22 cellular contexts compared by ENCODE assay signal in the genomic region with DNA sequence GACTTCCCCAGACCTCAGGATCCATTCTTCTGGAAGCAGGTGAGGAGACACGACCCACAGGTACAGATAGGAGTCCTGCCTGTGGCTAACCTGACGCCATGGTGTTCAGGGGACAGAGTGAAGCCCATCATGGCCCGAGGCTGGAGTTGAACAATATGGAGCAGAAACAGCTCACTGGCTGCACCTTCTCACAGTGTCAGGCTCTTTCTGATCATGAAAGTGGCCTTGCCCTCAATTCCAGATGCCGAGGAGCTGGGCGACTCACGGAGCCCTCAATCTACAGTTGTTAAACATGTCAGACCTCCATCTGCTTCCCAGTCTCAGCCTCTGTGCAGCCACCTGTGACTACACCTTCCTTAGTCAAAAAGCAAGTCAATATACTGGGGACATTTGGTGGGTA.
DNase-seq lines count a peak whose midpoint lies in the region; ATAC-seq, FAIRE-seq and TF ChIP-seq lines count a peak whose summit lies in the region.
"Had no signal": no experiment of that assay in that cellular context is flagged by ENCODE, and none has a peak within 500 bp of the region (broad histone marks: within the 10 kb centered on the region; RNA-seq: fewer than 3 reads in every experiment).

No MANE protein-coding gene starts in this region.

- no peak for TF ChIP-seq POLR2A in H1 (IDR thresholded peaks at IDR 0.05; ENCODE audit: control extremely low read depth in 1 of 2, low read depth in 2 of 2, low read length in 2 of 2)

- no peak overlapping the region for H3K23ac ChIP-seq in H1 (ENCODE audit: insufficient read length)

- H2BK12ac ChIP-seq in H1 (ENCODE audit: low read depth, low read length) = no peak overlapping the region

- H2BK5ac ChIP-seq in H1 (ENCODE audit: low read depth, low read length) = no peak overlapping the region

- DNase-seq in NCI-H2171 treated with DMSO at 0.1 percent for 48 hours (lab: John Stamatoyannopoulos, UW) (peak; percentile 28), NCI-H2171 (lab: John Stamatoyannopoulos, UW) (no peak), H1 (ENCODE audit: low read depth in 1 of 2, low spot score in 2 of 2) (no peak), mesenteric fat pad (ENCODE audit: low spot score) (peak; percentile 74), GM03348 (ENCODE audit: low spot score) (no peak), DMS53 (lab: John Stamatoyannopoulos, UW) (no peak), NAMALWA (ENCODE audit: low spot score) (no peak)
- DNase-seq: AML-193; Calu3; CD4-positive, alpha-beta T cell; DND-41; EL; H7; KG1 had no signal

- no peak overlapping the region for H2AFZ ChIP-seq in H1 (ENCODE audit: low read length)
- H2AFZ ChIP-seq: GM23338 had no signal

- H2BK20ac ChIP-seq in H1 (ENCODE audit: low read length) = no peak overlapping the region

- no peak overlapping the region for H3K56ac ChIP-seq in H1 (replicated peaks; ENCODE audit: insufficient read length, low read depth, low read length)

- no peak overlapping the region for H3K4me2 ChIP-seq in H1 (ENCODE audit: insufficient read depth in 1 of 2, low read depth in 2 of 2, low read length in 2 of 2)
- H3K4me2 ChIP-seq: A549, GM23338 had no signal

- 99% methylated on average over 6 of the region's 6 CpGs; no CpG with 5 or more reads in 1 of the 2 experiments for WGBS in H1 (ENCODE audit: extremely low coverage in 1 of 2, insufficient coverage in 1 of 2, insufficient read length in 1 of 2, insufficient replicate concordance in 2 of 2, low coverage in 1 of 2, low lambda C conversion rate in 2 of 2, missing lambda C conversion rate in 1 of 2), 2 experiments

- no peak overlapping the region for H4K5ac ChIP-seq in H1 (ENCODE audit: insufficient read length, low read depth, low read length)

- no peak overlapping the region for H3K27ac ChIP-seq in H1 (ENCODE audit: low read depth, low read length)
- H3K27ac ChIP-seq: 22Rv1, C4-2B had no signal

- TF ChIP-seq CTCF in H1 (IDR thresholded peaks at IDR 0.05; ENCODE audit: control extremely low read depth in 1 of 3, insufficient read depth in 1 of 3, low read depth in 1 of 3, low read length in 3 of 3) = no peak

- no peak overlapping the region for H2AK5ac ChIP-seq in H1 (ENCODE audit: low read depth, low read length)

- no peaks in the 10 kb centered on the region; a peak in 1 of 7 replicates for H3K27me3 ChIP-seq in H1 (replicated peaks in 1 of 4; ENCODE audit: control insufficient read depth in 3 of 4, extremely low read depth in 1 of 4, insufficient read depth in 3 of 4, low read length in 3 of 4)

- no peak overlapping the region for H3K4ac ChIP-seq in H1 (replicated peaks; ENCODE audit: insufficient read length, low read depth, low read length)

- peak overlapping the region; percentile 14 for H4K91ac ChIP-seq in H1 (replicated peaks; ENCODE audit: insufficient read length, low read length)

- no peaks in the 10 kb centered on the region for H3K79me2 ChIP-seq in H1 (ENCODE audit: control insufficient read depth in 1 of 2, insufficient read depth in 2 of 2, low read length in 2 of 2)

- 0 out of 2 replicates have a peak overlapping the region, but pooled peaks have one; percentile 40 for H2BK15ac ChIP-seq in H1 (ENCODE audit: low read length)

- no peaks in the 10 kb centered on the region for H3K79me1 ChIP-seq in H1 (ENCODE audit: low read depth, low read length)

- CTCF ChIA-PET in H1 (lab: Charles Lee; ENCODE audit: partially characterized antibody) = interaction anchor here (0.7 to 2.9 kb wide), 5 partner anchors 9 to 80 kb away, joined by 3 to 19 read pairs (median 3); no protein-coding TSS in a partner anchor

- H3K36me3 ChIP-seq in H1 (ENCODE audit: control insufficient read depth in 2 of 4, insufficient read depth in 4 of 4, low read length in 3 of 4) = no peaks in the 10 kb centered on the region

- no peak overlapping the region for H2BK120ac ChIP-seq in H1 (replicated peaks; ENCODE audit: low read depth, low read length)

- H3K23me2 ChIP-seq in H1 (ENCODE audit: low read depth, low read length) = no peaks in the 10 kb centered on the region

- TF ChIP-seq RAD21 in H1 (IDR thresholded peaks at IDR 0.05 in 1 of 2, conservative IDR thresholded peaks at IDR 0.05 in 1 of 2; ENCODE audit: low read depth in 2 of 2, low read length in 2 of 2) = no peak

- no peak overlapping the region for H3K9ac ChIP-seq in H1 (replicated peaks in 1 of 4; ENCODE audit: extremely low read depth in 1 of 4, low read depth in 3 of 4, low read length in 3 of 4)

- no peaks in the 10 kb centered on the region for H3K4me1 ChIP-seq in H1 (replicated peaks in 1 of 4; ENCODE audit: control insufficient read depth in 3 of 4, insufficient read depth in 4 of 4, low read length in 3 of 4)

- POLR2A ChIA-PET in H1 (lab: Charles Lee; ENCODE audit: partially characterized antibody) = interaction anchor here (0.6 kb wide), 1 partner anchor 898 kb away, joined by 3 read pairs; no protein-coding TSS in a partner anchor

- H4K8ac ChIP-seq in H1 (ENCODE audit: extremely low read depth, insufficient read depth, low read length) = no peak overlapping the region

- no peak overlapping the region for H3K18ac ChIP-seq in H1 (ENCODE audit: extremely low read depth, low read length)

- no peaks in the 10 kb centered on the region for H3K9me3 ChIP-seq in H1 (ENCODE audit: insufficient read depth in 2 of 2, low read depth in 1 of 2, low read length in 1 of 2)
- H3K9me3 ChIP-seq: A549 had no signal

- TF ChIP-seq EP300 in H1 (IDR thresholded peaks at IDR 0.05; ENCODE audit: borderline replicate concordance in 1 of 2, low read depth in 2 of 2, low read length in 2 of 2) = no peak

- no peaks in the 10 kb centered on the region for H4K20me1 ChIP-seq in H1 (replicated peaks in 1 of 2; ENCODE audit: control insufficient read depth in 1 of 2, insufficient read depth in 2 of 2, low read length in 2 of 2)

- no peak overlapping the region for H3K14ac ChIP-seq in H1 (ENCODE audit: insufficient read length)

- FAIRE-seq in H1 (lab: Jason Lieb, UNC) = no peak
- FAIRE-seq: A549, GM12891, GM18507, HTR-8/SVneo had no signal

- no peak for ATAC-seq in HG02763 (IDR thresholded peaks at IDR 0.05; ENCODE audit: unreplicated experiment)
- ATAC-seq: A549, GM23338 had no signal

- no peak overlapping the region for H3K4me3 ChIP-seq in H1 (ENCODE audit: extremely low read depth in 1 of 4, insufficient read depth in 2 of 4, low read depth in 3 of 4, low read length in 4 of 4)
- H3K4me3 ChIP-seq: A549, GM23338 had no signal

TF ChIP-seq in H1, 55 proteins besides CTCF, POLR2A, EP300 and RAD21:
- no peak for TF ChIP-seq CHD2 (IDR thresholded peaks at IDR 0.05; ENCODE audit: low read length)
- TF ChIP-seq, protein P1, sequence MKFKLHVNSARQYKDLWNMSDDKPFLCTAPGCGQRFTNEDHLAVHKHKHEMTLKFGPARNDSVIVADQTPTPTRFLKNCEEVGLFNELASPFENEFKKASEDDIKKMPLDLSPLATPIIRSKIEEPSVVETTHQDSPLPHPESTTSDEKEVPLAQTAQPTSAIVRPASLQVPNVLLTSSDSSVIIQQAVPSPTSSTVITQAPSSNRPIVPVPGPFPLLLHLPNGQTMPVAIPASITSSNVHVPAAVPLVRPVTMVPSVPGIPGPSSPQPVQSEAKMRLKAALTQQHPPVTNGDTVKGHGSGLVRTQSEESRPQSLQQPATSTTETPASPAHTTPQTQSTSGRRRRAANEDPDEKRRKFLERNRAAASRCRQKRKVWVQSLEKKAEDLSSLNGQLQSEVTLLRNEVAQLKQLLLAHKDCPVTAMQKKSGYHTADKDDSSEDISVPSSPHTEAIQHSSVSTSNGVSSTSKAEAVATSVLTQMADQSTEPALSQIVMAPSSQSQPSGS (IDR thresholded peaks at IDR 0.05; ENCODE audit: low read length) = no peak

Comparison
In these comparisons a context has a peak if more than half of its experiments do, and no peak if none do; other contexts are left out.
1. DNase-seq: peak in NCI-H2171 treated with DMSO at 0.1 percent for 48 hours (single experiment) and mesenteric fat pad (single experiment); none in NCI-H2171 (single experiment), H1 (0 of 2), GM03348 (single experiment), DMS53 (single experiment) and NAMALWA (single experiment).